ENCODE assay signal across 9 cellular contexts in genomic region chr2:15142069-15142689, GRCh38.
DNase-seq lines count a peak whose midpoint lies in the region; ATAC-seq, FAIRE-seq and TF ChIP-seq lines count a peak whose summit lies in the region.
"Had no signal": no experiment of that assay in that cellular context is flagged by ENCODE, and none has a peak within 500 bp of the region (broad histone marks: within the 10 kb centered on the region; RNA-seq: fewer than 3 reads in every experiment).

No MANE protein-coding gene starts in this region.

- no peak overlapping the region for H3K4me3 Mint-ChIP-seq in chondrocyte (ENCODE audit: unreplicated experiment)

- TF ChIP-seq EP300 in esophagus muscularis mucosa (IDR thresholded peaks at IDR 0.05), result no peak

- TF ChIP-seq CTCF in esophagus muscularis mucosa (IDR thresholded peaks at IDR 0.05) (no peak), chondrocyte (IDR thresholded peaks at IDR 0.05) (no peak)

- peak; percentile 99 for FAIRE-seq in GM18507 (lab: Jason Lieb, UNC)

- no peak overlapping the region for H3K27ac Mint-ChIP-seq in chondrocyte (ENCODE audit: unreplicated experiment)

- H3K36me3 ChIP-seq in mesodermal cell (ENCODE audit: control insufficient read depth, insufficient read depth, low read length) (no peaks in the 10 kb centered on the region), esophagus muscularis mucosa (no peaks in the 10 kb centered on the region)
- H3K36me3 ChIP-seq: neutrophil had no signal

- H3K27ac ChIP-seq in mesodermal cell (ENCODE audit: low read depth, low read length, severe bottlenecking) (peak overlapping the region; percentile 79), esophagus muscularis mucosa (replicated peaks in 1 of 4) (no peak overlapping the region)
- H3K27ac ChIP-seq: neutrophil had no signal

- no peaks in the 10 kb centered on the region for H3K27me3 Mint-ChIP-seq in chondrocyte (ENCODE audit: low read depth)

- no peak overlapping the region for H3K4me3 ChIP-seq in mesodermal cell (ENCODE audit: extremely low read depth, insufficient read depth, low read length, poor library complexity, severe bottlenecking)
- no peak overlapping the region for H3K4me3 ChIP-seq in esophagus muscularis mucosa

- peaks cover 23% of the 10 kb centered on the region for H3K4me1 ChIP-seq in mesodermal cell (ENCODE audit: control insufficient read depth, insufficient read depth, low read length, poor library complexity, severe bottlenecking)
- no peaks in the 10 kb centered on the region for H3K4me1 ChIP-seq in esophagus muscularis mucosa

- intact Hi-C loops in esophagus muscularis mucosa (cut with DNase I), result no loop called here

- peak; percentile 100 for ATAC-seq in HG02763 (IDR thresholded peaks at IDR 0.05; ENCODE audit: unreplicated experiment)

- TF ChIP-seq POLR2A in esophagus muscularis mucosa (IDR thresholded peaks at IDR 0.05; ENCODE audit: low read depth), result no peak

- peaks cover 10% of the 10 kb centered on the region for H3K9me3 ChIP-seq in mesodermal cell (ENCODE audit: control insufficient read depth, low read length)
- peaks cover 0 to 8% (median 3%) of the 10 kb centered on the region in 4 donors for H3K9me3 ChIP-seq in esophagus muscularis mucosa
- H3K9me3 ChIP-seq: neutrophil had no signal

- H3K36me3 Mint-ChIP-seq in chondrocyte (ENCODE audit: low read depth), result no peaks in the 10 kb centered on the region

- 49 to 56% methylated on average over 10 of the region's 14 CpGs for WGBS in mesodermal cell (ENCODE audit: insufficient coverage in 2 of 2), 2 experiments
- 54% methylated on average over 11 of the region's 14 CpGs for WGBS in esophagus muscularis mucosa

- H3K27me3 ChIP-seq in esophagus muscularis mucosa, result no peaks in the 10 kb centered on the region
- H3K27me3 ChIP-seq: neutrophil had no signal

- peaks cover 3% of the 10 kb centered on the region for H3K9me3 Mint-ChIP-seq in chondrocyte (ENCODE audit: low read depth)

- peak; percentile 75 for DNase-seq in GM18507 (ENCODE audit: extremely low spot score, insufficient read length, low read depth)
- peak; percentile 63 for DNase-seq in NCI-H510A treated with DMSO at 0.1 percent for 48 hours (lab: John Stamatoyannopoulos, UW)
- peak; percentile 77 for DNase-seq in activated CD8-positive, alpha-beta memory T cell treated with anti-CD3 and anti-CD28 coated beads, Interleukin-2, amount 50 U/mL, for 48 hours
- no peak for DNase-seq in NCI-H2227 treated with DMSO at 0.1 percent for 48 hours (lab: John Stamatoyannopoulos, UW)
- DNase-seq in esophagus muscularis mucosa (ENCODE audit: extremely low spot score), result no peak
- DNase-seq in chondrocyte (ENCODE audit: low spot score), result no peak

- peaks cover 11% of the 10 kb centered on the region for H3K4me1 Mint-ChIP-seq in chondrocyte (ENCODE audit: low read depth)

Comparison
In these comparisons a context has a peak if more than half of its experiments do, and no peak if none do; other contexts are left out.
1. DNase-seq: peak in GM18507 (single experiment), NCI-H510A treated with DMSO at 0.1 percent for 48 hours (single experiment) and activated CD8-positive, alpha-beta memory T cell treated with anti-CD3 and anti-CD28 coated beads, Interleukin-2, amount 50 U/mL, for 48 hours (single experiment); none in NCI-H2227 treated with DMSO at 0.1 percent for 48 hours (single experiment), esophagus muscularis mucosa (single experiment) and chondrocyte (single experiment).